Comparison of ENCODE assay signal across 1 cellular context in the genomic region with DNA sequence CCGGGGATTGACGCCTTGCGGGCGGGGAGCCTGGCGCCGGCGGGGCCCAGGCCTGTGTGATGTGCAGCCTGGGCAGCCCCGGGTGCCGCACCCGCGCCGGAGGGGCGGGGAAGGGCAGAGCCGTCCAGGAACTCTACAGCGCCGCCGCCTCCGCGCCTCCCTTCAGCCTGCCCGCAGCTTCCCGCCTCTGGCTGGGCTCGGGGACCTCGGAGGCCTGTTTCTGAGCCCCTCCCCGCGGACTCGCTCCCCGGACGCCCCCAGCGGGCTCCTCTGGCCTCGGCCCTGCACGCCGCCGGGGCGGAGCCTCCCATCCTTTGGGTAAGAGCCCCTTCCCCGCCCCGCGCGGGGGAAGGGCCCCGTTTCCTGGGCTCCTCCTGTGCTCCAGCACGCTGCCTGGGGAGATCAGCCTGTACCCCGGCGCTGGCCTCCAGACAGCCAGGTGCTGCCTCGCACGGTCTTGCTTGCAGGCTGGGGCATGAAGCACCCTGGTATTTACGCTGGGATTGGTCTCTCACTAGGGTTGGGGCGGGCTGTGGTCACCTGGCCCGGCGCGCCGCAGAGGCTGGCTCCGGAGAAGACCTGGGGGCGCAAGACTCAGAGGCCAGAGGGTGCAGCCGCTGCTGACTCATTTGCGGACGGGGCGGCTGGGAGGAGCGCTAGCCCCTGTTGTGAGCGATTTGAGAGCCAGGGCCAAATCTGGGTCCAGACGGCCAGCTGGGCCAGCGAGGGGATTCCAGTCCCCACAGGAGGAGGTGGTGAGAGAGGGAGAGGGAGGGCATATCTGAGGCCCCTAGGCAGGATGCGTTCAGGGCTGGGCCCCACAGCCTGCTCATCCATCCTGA.
TF ChIP-seq lines count a peak whose summit lies in the region.

No MANE protein-coding gene starts in this region.

TF ChIP-seq in HepG2, 621 proteins besides CTCF, POLR2A, EP300 and RAD21 (continued from another document):
- TF ChIP-seq, protein P1, sequence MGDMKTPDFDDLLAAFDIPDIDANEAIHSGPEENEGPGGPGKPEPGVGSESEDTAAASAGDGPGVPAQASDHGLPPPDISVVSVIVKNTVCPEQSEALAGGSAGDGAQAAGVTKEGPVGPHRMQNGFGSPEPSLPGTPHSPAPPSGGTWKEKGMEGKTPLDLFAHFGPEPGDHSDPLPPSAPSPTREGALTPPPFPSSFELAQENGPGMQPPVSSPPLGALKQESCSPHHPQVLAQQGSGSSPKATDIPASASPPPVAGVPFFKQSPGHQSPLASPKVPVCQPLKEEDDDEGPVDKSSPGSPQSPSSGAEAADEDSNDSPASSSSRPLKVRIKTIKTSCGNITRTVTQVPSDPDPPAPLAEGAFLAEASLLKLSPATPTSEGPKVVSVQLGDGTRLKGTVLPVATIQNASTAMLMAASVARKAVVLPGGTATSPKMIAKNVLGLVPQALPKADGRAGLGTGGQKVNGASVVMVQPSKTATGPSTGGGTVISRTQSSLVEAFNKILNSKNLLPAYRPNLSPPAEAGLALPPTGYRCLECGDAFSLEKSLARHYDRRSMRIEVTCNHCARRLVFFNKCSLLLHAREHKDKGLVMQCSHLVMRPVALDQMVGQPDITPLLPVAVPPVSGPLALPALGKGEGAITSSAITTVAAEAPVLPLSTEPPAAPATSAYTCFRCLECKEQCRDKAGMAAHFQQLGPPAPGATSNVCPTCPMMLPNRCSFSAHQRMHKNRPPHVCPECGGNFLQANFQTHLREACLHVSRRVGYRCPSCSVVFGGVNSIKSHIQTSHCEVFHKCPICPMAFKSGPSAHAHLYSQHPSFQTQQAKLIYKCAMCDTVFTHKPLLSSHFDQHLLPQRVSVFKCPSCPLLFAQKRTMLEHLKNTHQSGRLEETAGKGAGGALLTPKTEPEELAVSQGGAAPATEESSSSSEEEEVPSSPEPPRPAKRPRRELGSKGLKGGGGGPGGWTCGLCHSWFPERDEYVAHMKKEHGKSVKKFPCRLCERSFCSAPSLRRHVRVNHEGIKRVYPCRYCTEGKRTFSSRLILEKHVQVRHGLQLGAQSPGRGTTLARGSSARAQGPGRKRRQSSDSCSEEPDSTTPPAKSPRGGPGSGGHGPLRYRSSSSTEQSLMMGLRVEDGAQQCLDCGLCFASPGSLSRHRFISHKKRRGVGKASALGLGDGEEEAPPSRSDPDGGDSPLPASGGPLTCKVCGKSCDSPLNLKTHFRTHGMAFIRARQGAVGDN (CRISPR knock-in tag; IDR thresholded peaks at IDR 0.05), result peak; percentile 94
- TF ChIP-seq CCDC6 (CRISPR knock-in tag; IDR thresholded peaks at IDR 0.05) (peak; percentile 43), SAP130 (CRISPR knock-in tag; IDR thresholded peaks at IDR 0.05; ENCODE audit: low read depth) (peak; percentile 57), HNF1A (IDR thresholded peaks at IDR 0.05; ENCODE audit: low read depth) (no peak), HNF1A (CRISPR knock-in tag; IDR thresholded peaks at IDR 0.05; ENCODE audit: borderline replicate concordance) (no peak; the same call in 1 of the 2 replicates), ZFP36L1 (CRISPR knock-in tag; IDR thresholded peaks at IDR 0.05) (0 out of 2 replicates have a peak, but pooled peaks have one; percentile 37), ZNF670 (CRISPR knock-in tag; IDR thresholded peaks at IDR 0.05; ENCODE audit: borderline replicate concordance) (peak; percentile 71; the same call in 1 of the 2 replicates), ATF7-NPFF (CRISPR knock-in tag; IDR thresholded peaks at IDR 0.05; ENCODE audit: low read depth) (peak; percentile 75), ZNF772 (CRISPR knock-in tag; IDR thresholded peaks at IDR 0.05) (peak; percentile 50; the same call in 1 of the 2 replicates), ZNF777 (CRISPR knock-in tag; IDR thresholded peaks at IDR 0.05) (peak; percentile 99), NFKBIZ (CRISPR knock-in tag; IDR thresholded peaks at IDR 0.05) (no peak), ZNF841 (CRISPR knock-in tag; IDR thresholded peaks at IDR 0.05; ENCODE audit: borderline replicate concordance) (0 out of 2 replicates have a peak, but pooled peaks have one; percentile 31), RBFOX2 (IDR thresholded peaks at IDR 0.05; ENCODE audit: low read depth, low read length) (peak; percentile 79), ZNF451 (CRISPR knock-in tag; IDR thresholded peaks at IDR 0.05) (peak; percentile 58), ZNF143 (CRISPR knock-in tag; IDR thresholded peaks at IDR 0.05) (0 out of 2 replicates have a peak, but pooled peaks have one; percentile 34)
- TF ChIP-seq, protein P2, sequence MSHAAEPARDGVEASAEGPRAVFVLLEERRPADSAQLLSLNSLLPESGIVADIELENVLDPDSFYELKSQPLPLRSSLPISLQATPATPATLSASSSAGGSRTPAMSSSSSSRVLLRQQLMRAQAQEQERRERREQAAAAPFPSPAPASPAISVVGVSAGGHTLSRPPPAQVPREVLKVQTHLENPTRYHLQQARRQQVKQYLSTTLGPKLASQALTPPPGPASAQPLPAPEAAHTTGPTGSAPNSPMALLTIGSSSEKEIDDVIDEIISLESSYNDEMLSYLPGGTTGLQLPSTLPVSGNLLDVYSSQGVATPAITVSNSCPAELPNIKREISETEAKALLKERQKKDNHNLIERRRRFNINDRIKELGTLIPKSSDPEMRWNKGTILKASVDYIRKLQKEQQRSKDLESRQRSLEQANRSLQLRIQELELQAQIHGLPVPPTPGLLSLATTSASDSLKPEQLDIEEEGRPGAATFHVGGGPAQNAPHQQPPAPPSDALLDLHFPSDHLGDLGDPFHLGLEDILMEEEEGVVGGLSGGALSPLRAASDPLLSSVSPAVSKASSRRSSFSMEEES (CRISPR knock-in tag; IDR thresholded peaks at IDR 0.05), result peak; percentile 60; the same call in 1 of the 2 replicates
